In genomic region chr20:41657655-41658054, GRCh38 we compare ENCODE assay signal across 12 cellular contexts.
"Had no signal": no experiment of that assay in that cellular context is flagged by ENCODE, and none has a peak within 500 bp of the region (broad histone marks: within the 10 kb centered on the region; RNA-seq: fewer than 3 reads in every experiment).

No MANE protein-coding gene starts in this region.

- H3K36me3 Mint-ChIP-seq: activated CD4-positive, alpha-beta memory T cell treated with anti-CD3 and anti-CD28 coated beads for 36 hours; naive thymus-derived CD8-positive, alpha-beta T cell had no signal

- H3K27ac Mint-ChIP-seq: activated CD4-positive, alpha-beta memory T cell treated with anti-CD3 and anti-CD28 coated beads for 36 hours; activated T-cell treated with anti-CD3 and anti-CD28 coated beads, Interleukin-2, amount 50 U/mL, for 72 hours had no signal

- DNase-seq: activated CD4-positive, alpha-beta memory T cell treated with anti-CD3 and anti-CD28 coated beads for 36 hours; activated T-cell treated with anti-CD3 and anti-CD28 coated beads, Interleukin-2, amount 50 U/mL, for 72 hours; aorta; left cardiac atrium; lower lobe of right lung; naive thymus-derived CD8-positive, alpha-beta T cell; right cardiac atrium; small intestine; transverse colon had no signal

- FAIRE-seq: endometrium, small intestine had no signal

- H3K4me3 ChIP-seq: breast epithelium, esophagus muscularis mucosa, lower lobe of right lung, transverse colon had no signal

- H3K4me3 Mint-ChIP-seq: activated CD4-positive, alpha-beta memory T cell treated with anti-CD3 and anti-CD28 coated beads for 36 hours; activated T-cell treated with anti-CD3 and anti-CD28 coated beads, Interleukin-2, amount 50 U/mL, for 72 hours had no signal

- H3K27ac ChIP-seq: breast epithelium, esophagus muscularis mucosa, lower lobe of right lung, transverse colon had no signal

- ATAC-seq: activated T-cell treated with anti-CD3 and anti-CD28 coated beads, Interleukin-2, amount 50 U/mL, for 72 hours; left cardiac atrium; lower lobe of right lung; naive thymus-derived CD8-positive, alpha-beta T cell; right cardiac atrium had no signal

- H3K4me1 ChIP-seq: breast epithelium, esophagus muscularis mucosa, lower lobe of right lung, transverse colon had no signal

- H3K9me3 Mint-ChIP-seq: activated CD4-positive, alpha-beta memory T cell treated with anti-CD3 and anti-CD28 coated beads for 36 hours had no signal

- H3K27me3 ChIP-seq: breast epithelium, esophagus muscularis mucosa, transverse colon had no signal

- H3K36me3 ChIP-seq: breast epithelium, esophagus muscularis mucosa, lower lobe of right lung, transverse colon had no signal
